1 cellular context compared by ENCODE assay signal in genomic region chr18:68220458-68220857, GRCh38.
TF ChIP-seq lines count a peak whose summit lies in the region.

No MANE protein-coding gene starts in this region.

TF ChIP-seq in WTC11, 78 proteins besides CTCF, POLR2A, EP300 and RAD21 (continued from another document):
- TF ChIP-seq AFF4 (CRISPR knock-in tag; IDR thresholded peaks at IDR 0.05; ENCODE audit: borderline replicate concordance) (no peak), PREB (CRISPR knock-in tag; IDR thresholded peaks at IDR 0.05; ENCODE audit: borderline replicate concordance) (no peak)
